13 cellular contexts compared by ENCODE assay signal in the genomic region with DNA sequence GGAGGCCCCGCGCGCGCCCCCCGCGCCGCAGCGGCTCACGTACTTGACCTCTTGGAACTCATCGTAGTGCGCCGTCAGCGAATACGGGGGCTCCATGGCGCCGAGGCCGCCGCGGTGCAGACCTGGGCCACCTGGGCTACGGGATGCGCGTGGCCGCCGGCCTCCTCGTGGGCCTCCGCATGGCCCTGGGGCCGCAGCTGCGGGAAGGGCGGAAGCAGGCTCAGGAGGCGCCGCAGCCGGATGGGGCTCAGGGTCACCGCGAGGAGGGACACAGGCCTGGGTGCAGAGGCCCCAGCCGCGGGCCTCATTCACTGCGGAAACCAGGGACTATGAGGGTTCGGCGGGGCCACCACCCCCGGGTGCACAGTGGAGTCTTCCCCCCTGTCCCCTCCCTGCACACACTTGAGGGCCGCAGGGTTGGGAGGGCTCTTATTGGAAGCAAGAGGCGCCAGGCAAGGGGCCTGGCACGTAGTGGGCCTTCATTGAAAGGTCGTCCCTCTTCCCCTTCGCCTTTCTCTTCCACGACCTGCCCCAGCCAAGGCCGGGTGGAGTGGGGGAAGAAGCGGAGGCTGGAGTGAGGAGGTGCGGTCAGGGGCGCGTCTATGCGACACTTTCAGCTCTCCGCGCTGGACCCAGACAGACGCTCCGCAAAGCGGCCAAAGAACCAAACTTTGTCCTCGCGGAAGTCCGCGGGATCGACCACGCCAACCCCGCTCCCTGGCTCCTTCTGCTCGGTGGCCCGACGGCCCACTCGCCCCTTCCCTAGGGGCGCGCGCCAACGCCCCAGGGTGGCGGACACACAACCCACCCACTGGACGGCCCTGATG. TPM values are rescaled to one million over a fixed set of nuclear protein-coding genes. Genes with fewer than 3 reads are reported as not detected.
DNase-seq lines count a peak whose midpoint lies in the region; TF ChIP-seq lines count a peak whose summit lies in the region.
"Had no signal": no experiment of that assay in that cellular context is flagged by ENCODE, and none has a peak within 500 bp of the region (broad histone marks: within the 10 kb centered on the region; RNA-seq: fewer than 3 reads in every experiment).

No MANE protein-coding gene starts in this region.

- TF ChIP-seq POLR2A in esophagus muscularis mucosa (IDR thresholded peaks at IDR 0.05; ENCODE audit: low read depth) = no peak
- TF ChIP-seq POLR2A in esophagus squamous epithelium (IDR thresholded peaks at IDR 0.05) = no peak

- WGBS in esophagus muscularis mucosa = 6% methylated on average over 23 of the region's 74 CpGs
- WGBS in esophagus squamous epithelium, 2 donors = 0 to 7% methylated on average over 3 to 8 of the region's 74 CpGs

- H3K4me3 ChIP-seq in BLaER1 treated with 17β-estradiol and CSF1 and Interleukin-3, amounts not matched to agents 10 nM and 100 nM = peak overlapping the region; percentile 50 to 71 (median 61)
- peak overlapping the region; percentile 39 for H3K4me3 ChIP-seq in H7 (ENCODE audit: insufficient read depth, low read depth, low read length)
- H3K4me3 ChIP-seq in esophagus muscularis mucosa = peak overlapping the region in 3 of 4 donors; percentile 25 to 36 (median 34)
- H3K4me3 ChIP-seq in esophagus squamous epithelium = peak overlapping the region in 2 of 4 donors; percentile 28 to 52
- H3K4me3 ChIP-seq: GM12878 had no signal

- peaks cover 62 to 91% (median 74%) of the 10 kb centered on the region in 11 experiments for H3K27me3 ChIP-seq in BLaER1 treated with 17β-estradiol and CSF1 and Interleukin-3, amounts not matched to agents 10 nM and 100 nM
- H3K27me3 ChIP-seq in H7 (ENCODE audit: control insufficient read depth, insufficient read depth, low read length) = peaks cover 52% of the 10 kb centered on the region
- peaks cover 0 to 98% (median 29%) of the 10 kb centered on the region in 4 donors for H3K27me3 ChIP-seq in esophagus muscularis mucosa
- peaks cover 0 to 92% (median 14%) of the 10 kb centered on the region in 4 donors for H3K27me3 ChIP-seq in esophagus squamous epithelium

- peaks cover 0 to 13% (median 8%) of the 10 kb centered on the region in 11 experiments; a peak in 11 of 22 replicates for H3K9me3 ChIP-seq in BLaER1 treated with 17β-estradiol and CSF1 and Interleukin-3, amounts not matched to agents 10 nM and 100 nM (replicated peaks in 1 of 11)
- no peaks in the 10 kb centered on the region for H3K9me3 ChIP-seq in esophagus muscularis mucosa
- H3K9me3 ChIP-seq in esophagus squamous epithelium = no peaks in the 10 kb centered on the region

- H3K4me1 ChIP-seq in BLaER1 treated with 17β-estradiol and CSF1 and Interleukin-3, amounts not matched to agents 10 nM and 100 nM = peaks cover 6 to 26% (median 20%) of the 10 kb centered on the region in 10 experiments; a peak in 15 of 20 replicates
- peaks cover 0 to 31% (median 24%) of the 10 kb centered on the region in 4 donors for H3K4me1 ChIP-seq in esophagus muscularis mucosa
- peaks cover 8 to 31% (median 27%) of the 10 kb centered on the region in 3 donors for H3K4me1 ChIP-seq in esophagus squamous epithelium

- peak overlapping the region; percentile 89 to 96 (median 94) for H3K4me2 ChIP-seq in BLaER1 treated with 17β-estradiol and CSF1 and Interleukin-3, amounts not matched to agents 10 nM and 100 nM

- H3K36me3 ChIP-seq in BLaER1 treated with 17β-estradiol and CSF1 and Interleukin-3, amounts not matched to agents 10 nM and 100 nM = no peaks in the 10 kb centered on the region
- H3K36me3 ChIP-seq in H7 (replicated peaks; ENCODE audit: control insufficient read depth, insufficient read depth, low read length) = no peaks in the 10 kb centered on the region
- H3K36me3 ChIP-seq in esophagus muscularis mucosa = no peaks in the 10 kb centered on the region
- H3K36me3 ChIP-seq in esophagus squamous epithelium = no peaks in the 10 kb centered on the region

- DNase-seq in H7 = peak; percentile 75
- no peak for DNase-seq in esophagus muscularis mucosa (ENCODE audit: extremely low spot score)
- peak; percentile 75 for DNase-seq in posterior vena cava (ENCODE audit: low spot score)
- no peak for DNase-seq in HPDE6-E6E7 (ENCODE audit: extremely low spot score)
- DNase-seq in esophagus squamous epithelium (lab: John Stamatoyannopoulos, UW) = no peak
- no peak for DNase-seq in stimulated activated CD8-positive, alpha-beta memory T cell treated with anti-CD3 and anti-CD28 coated beads, Interleukin-4, amount 100 ng/mL, for 48 hours
- DNase-seq: MV-4-11, NCI-H774, small intestine, SW 1271 had no signal

- intact Hi-C loops in esophagus muscularis mucosa (cut with DNase I) = no loop called here
- intact Hi-C loops in posterior vena cava (cut with DNase I) = no loop called here
- intact Hi-C loops in esophagus squamous epithelium (cut with DNase I) = no loop called here

- TF ChIP-seq CTCF in esophagus muscularis mucosa (IDR thresholded peaks at IDR 0.05) (no peak), esophagus squamous epithelium (IDR thresholded peaks at IDR 0.05) (no peak)

- peak overlapping the region in 8 of 11 experiments; percentile 4 to 65 (median 40); a peak in 9 of 22 replicates for H3K9ac ChIP-seq in BLaER1 treated with 17β-estradiol and CSF1 and Interleukin-3, amounts not matched to agents 10 nM and 100 nM

- H3K27ac ChIP-seq in BLaER1 treated with 17β-estradiol and CSF1 and Interleukin-3, amounts not matched to agents 10 nM and 100 nM = no peak overlapping the region
- H3K27ac ChIP-seq in esophagus muscularis mucosa (replicated peaks in 1 of 4) (no peak overlapping the region), esophagus squamous epithelium (no peak overlapping the region)

- no peak for TF ChIP-seq EP300 in esophagus muscularis mucosa (IDR thresholded peaks at IDR 0.05)

- H4K20me1 ChIP-seq in BLaER1 treated with 17β-estradiol and CSF1 and Interleukin-3, amounts not matched to agents 10 nM and 100 nM = peaks cover 0 to 86% (median 51%) of the 10 kb centered on the region in 11 experiments; a peak in 18 of 22 replicates

RNA-seq across cellular contexts. Expression of a gene that starts 0.9 kb away (rescaled TPM):
- 12.5 and 17.2 TPM in 2 replicates for total RNA-seq in H7 (2014; rRNA removed; shearing (Covaris generic))
- total RNA-seq in esophagus muscularis mucosa = 1 to 10 TPM in 2 of 4 donors, under 1 TPM in 1, not detected in 1; 0.66 to 1.6 (median 1.4) TPM
- total RNA-seq in posterior vena cava = 1 to 10 TPM in 1 of 2 donors, under 1 TPM in 1; 0.52 to 2.8 TPM
- under 1 TPM in 1 of 4 donors, not detected in 3; 0.19 TPM for total RNA-seq in esophagus squamous epithelium
- total RNA-seq: dermis microvascular lymphatic vessel endothelial cell, GM12878 had no signal

RNA-seq across cellular contexts. Expression of a gene that starts 30.8 kb away (rescaled TPM):
- total RNA-seq in H7 (2014; rRNA removed; shearing (Covaris generic)) = 0.10 TPM in 1 of 2 replicates, not detected in the other
- total RNA-seq in esophagus muscularis mucosa (under 1 TPM in 1 of 4 donors, not detected in 3; 0.17 TPM), posterior vena cava (not detected), esophagus squamous epithelium (not detected)
- total RNA-seq: dermis microvascular lymphatic vessel endothelial cell, GM12878 had no signal

RNA-seq across cellular contexts. Expression of a gene that starts 33.4 kb away (rescaled TPM):
- not detected in 2 replicates for total RNA-seq in H7 (2014; rRNA removed; shearing (Covaris generic))
- total RNA-seq in esophagus muscularis mucosa (not detected), posterior vena cava (not detected), esophagus squamous epithelium (not detected)
- total RNA-seq: dermis microvascular lymphatic vessel endothelial cell, GM12878 had no signal

RNA-seq across cellular contexts. Expression of a gene that starts 39.2 kb away (rescaled TPM):
- not detected in 2 replicates for total RNA-seq in H7 (2014; rRNA removed; shearing (Covaris generic))
- total RNA-seq in esophagus muscularis mucosa = not detected
- total RNA-seq in posterior vena cava = not detected
- not detected for total RNA-seq in esophagus squamous epithelium
- total RNA-seq: dermis microvascular lymphatic vessel endothelial cell, GM12878 had no signal

RNA-seq across cellular contexts. Expression of a gene that starts 52.7 kb away (rescaled TPM):
- total RNA-seq in H7 (2014; rRNA removed; shearing (Covaris generic)) = not detected in 2 replicates
- total RNA-seq in esophagus muscularis mucosa = not detected
- total RNA-seq in posterior vena cava = not detected
- not detected for total RNA-seq in esophagus squamous epithelium
- total RNA-seq: dermis microvascular lymphatic vessel endothelial cell, GM12878 had no signal

Comparison
In these comparisons a context has a peak if more than half of its experiments do, and no peak if none do; other contexts are left out.
1. DNase-seq: peak in H7 (single experiment) and posterior vena cava (single experiment); none in esophagus muscularis mucosa (single experiment), HPDE6-E6E7 (single experiment), esophagus squamous epithelium (single experiment) and stimulated activated CD8-positive, alpha-beta memory T cell treated with anti-CD3 and anti-CD28 coated beads, Interleukin-4, amount 100 ng/mL, for 48 hours (single experiment).